16 cellular contexts compared by ENCODE assay signal in the genomic region with DNA sequence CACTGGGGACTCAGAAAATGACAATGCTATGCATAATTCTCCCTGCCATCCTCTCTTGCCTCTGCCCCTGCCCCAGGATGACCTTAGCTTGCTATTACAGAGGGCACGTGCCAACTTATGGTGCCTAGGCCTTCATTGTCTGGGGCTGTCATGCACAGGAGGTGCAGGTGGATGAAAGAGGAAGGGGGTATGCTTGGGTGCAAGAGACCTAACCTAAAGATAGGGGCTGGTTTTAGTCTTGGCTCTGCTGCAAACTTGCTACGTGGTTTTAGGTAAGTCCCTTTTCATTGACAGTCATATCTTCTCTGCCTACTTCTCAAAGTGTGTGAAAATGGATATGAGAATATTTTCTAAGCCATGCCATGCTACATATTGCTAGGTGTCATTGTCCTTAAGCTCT.
DNase-seq lines count a peak whose midpoint lies in the region; ATAC-seq lines count a peak whose summit lies in the region.
"Had no signal": no experiment of that assay in that cellular context is flagged by ENCODE, and none has a peak within 500 bp of the region (broad histone marks: within the 10 kb centered on the region; RNA-seq: fewer than 3 reads in every experiment).

No MANE protein-coding gene starts in this region.

- ATAC-seq in GM19351 (IDR thresholded peaks at IDR 0.05; ENCODE audit: unreplicated experiment) (peak; percentile 81), GM21825 (IDR thresholded peaks at IDR 0.05; ENCODE audit: unreplicated experiment) (peak; percentile 64), HG03159 (IDR thresholded peaks at IDR 0.05; ENCODE audit: unreplicated experiment) (peak; percentile 72), HG03095 (IDR thresholded peaks at IDR 0.05; ENCODE audit: unreplicated experiment) (no peak)
- no peak for ATAC-seq in activated T-cell treated with anti-CD3 and anti-CD28 coated beads, Interleukin-2, amount 50 U/mL, for 72 hours (replicated peaks in 1 of 2)
- ATAC-seq: left lung, T-cell, WTC11 had no signal

- no peaks in the 10 kb centered on the region for H3K4me1 Mint-ChIP-seq in activated T-cell treated with anti-CD3 and anti-CD28 coated beads, Interleukin-2, amount 50 U/mL, for 72 hours (ENCODE audit: low read depth)
- H3K4me1 Mint-ChIP-seq: activated naive CD4-positive, alpha-beta T cell treated with anti-CD3 and anti-CD28 coated beads, Interleukin-2, amount 10 ng/mL, durations not matched to agents 7 days and 5 days; T-cell; WTC11 had no signal

- no peaks in the 10 kb centered on the region for H3K9me3 Mint-ChIP-seq in activated T-cell treated with anti-CD3 and anti-CD28 coated beads, Interleukin-2, amount 50 U/mL, for 72 hours
- H3K9me3 Mint-ChIP-seq: activated naive CD4-positive, alpha-beta T cell treated with anti-CD3 and anti-CD28 coated beads, Interleukin-2, amount 10 ng/mL, durations not matched to agents 7 days and 5 days; HFFc6; T-cell had no signal

- no peak overlapping the region for H3K4me3 Mint-ChIP-seq in activated T-cell treated with anti-CD3 and anti-CD28 coated beads, Interleukin-2, amount 50 U/mL, for 72 hours
- H3K4me3 Mint-ChIP-seq: activated naive CD4-positive, alpha-beta T cell treated with anti-CD3 and anti-CD28 coated beads, Interleukin-2, amount 10 ng/mL, durations not matched to agents 7 days and 5 days; HFFc6; T-cell; WTC11 had no signal

- H3K27me3 Mint-ChIP-seq in activated T-cell treated with anti-CD3 and anti-CD28 coated beads, Interleukin-2, amount 50 U/mL, for 72 hours (ENCODE audit: low read depth): no peaks in the 10 kb centered on the region
- H3K27me3 Mint-ChIP-seq: activated naive CD4-positive, alpha-beta T cell treated with anti-CD3 and anti-CD28 coated beads, Interleukin-2, amount 10 ng/mL, durations not matched to agents 7 days and 5 days; T-cell had no signal

- H3K36me3 Mint-ChIP-seq in activated T-cell treated with anti-CD3 and anti-CD28 coated beads, Interleukin-2, amount 50 U/mL, for 72 hours (ENCODE audit: insufficient read depth in 2 of 2): no peaks in the 10 kb centered on the region
- H3K36me3 Mint-ChIP-seq: activated naive CD4-positive, alpha-beta T cell treated with anti-CD3 and anti-CD28 coated beads, Interleukin-2, amount 10 ng/mL, durations not matched to agents 7 days and 5 days; T-cell had no signal

- H3K27ac Mint-ChIP-seq in activated T-cell treated with anti-CD3 and anti-CD28 coated beads, Interleukin-2, amount 50 U/mL, for 72 hours: no peak overlapping the region
- H3K27ac Mint-ChIP-seq: activated naive CD4-positive, alpha-beta T cell treated with anti-CD3 and anti-CD28 coated beads, Interleukin-2, amount 10 ng/mL, durations not matched to agents 7 days and 5 days; HFFc6; T-cell; WTC11 had no signal

- no peak for DNase-seq in activated T-cell treated with anti-CD3 and anti-CD28 coated beads, Interleukin-2, amount 50 U/mL, for 72 hours
- DNase-seq in iPS-NIHi11 (ENCODE audit: low spot score): no peak
- no peak for DNase-seq in dedifferentiated amniotic fluid mesenchymal stem cell (ENCODE audit: extremely low spot score)
- DNase-seq: activated naive CD4-positive, alpha-beta T cell treated with anti-CD3 and anti-CD28 coated beads, Interleukin-2, amount 10 ng/mL, durations not matched to agents 7 days and 5 days; DMS53; HFFc6; left lung; NCI-H2029; NCI-H774; RPMI8226; T-cell had no signal

Comparison
In these comparisons a context has a peak if more than half of its experiments do, and no peak if none do; other contexts are left out.
1. ATAC-seq: peak in GM19351 (single experiment), GM21825 (single experiment) and HG03159 (single experiment); none in activated T-cell treated with anti-CD3 and anti-CD28 coated beads, Interleukin-2, amount 50 U/mL, for 72 hours (0 of 2) and HG03095 (single experiment).